Comparison of ENCODE assay signal across 1 cellular context in the genomic region with DNA sequence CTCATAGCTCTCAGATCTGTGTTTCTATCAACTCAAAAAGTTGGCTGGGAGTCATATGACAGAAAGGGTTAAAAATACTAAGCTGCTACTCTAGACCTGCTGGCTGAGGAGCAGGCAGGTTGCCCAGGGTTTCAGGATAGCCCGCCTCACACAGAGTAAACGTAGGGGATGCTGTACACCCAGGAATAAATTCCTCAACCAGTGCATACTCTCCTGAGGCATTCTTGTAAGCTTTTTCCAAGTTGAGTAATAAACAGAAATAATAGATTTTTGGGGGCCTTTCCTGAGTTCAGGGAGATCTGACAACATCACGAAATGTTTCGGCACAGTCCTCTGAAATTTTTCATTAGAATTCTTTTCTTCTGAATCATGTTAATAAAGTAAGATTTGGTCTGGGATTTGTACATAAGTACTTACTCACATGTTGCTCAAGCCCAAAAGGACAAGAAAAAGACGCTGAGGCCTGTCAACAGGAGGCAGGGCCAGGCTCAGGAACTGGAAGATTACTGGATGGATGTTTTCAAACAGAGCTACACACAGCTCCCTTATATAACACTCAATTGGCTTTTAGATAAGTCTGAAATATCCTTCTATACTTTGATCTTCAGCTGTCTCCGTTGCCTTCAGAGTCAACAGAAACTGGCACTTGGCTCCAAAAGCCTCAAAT.
A peak's percentile ranks its signal among the peaks of the same experiment; 100 is the strongest.
TF ChIP-seq lines count a peak whose summit lies in the region.

No MANE protein-coding gene starts in this region.

TF ChIP-seq in HepG2, 621 proteins besides CTCF, POLR2A, EP300 and RAD21 (continued from another document and continues in another):
- TF ChIP-seq, protein P1, sequence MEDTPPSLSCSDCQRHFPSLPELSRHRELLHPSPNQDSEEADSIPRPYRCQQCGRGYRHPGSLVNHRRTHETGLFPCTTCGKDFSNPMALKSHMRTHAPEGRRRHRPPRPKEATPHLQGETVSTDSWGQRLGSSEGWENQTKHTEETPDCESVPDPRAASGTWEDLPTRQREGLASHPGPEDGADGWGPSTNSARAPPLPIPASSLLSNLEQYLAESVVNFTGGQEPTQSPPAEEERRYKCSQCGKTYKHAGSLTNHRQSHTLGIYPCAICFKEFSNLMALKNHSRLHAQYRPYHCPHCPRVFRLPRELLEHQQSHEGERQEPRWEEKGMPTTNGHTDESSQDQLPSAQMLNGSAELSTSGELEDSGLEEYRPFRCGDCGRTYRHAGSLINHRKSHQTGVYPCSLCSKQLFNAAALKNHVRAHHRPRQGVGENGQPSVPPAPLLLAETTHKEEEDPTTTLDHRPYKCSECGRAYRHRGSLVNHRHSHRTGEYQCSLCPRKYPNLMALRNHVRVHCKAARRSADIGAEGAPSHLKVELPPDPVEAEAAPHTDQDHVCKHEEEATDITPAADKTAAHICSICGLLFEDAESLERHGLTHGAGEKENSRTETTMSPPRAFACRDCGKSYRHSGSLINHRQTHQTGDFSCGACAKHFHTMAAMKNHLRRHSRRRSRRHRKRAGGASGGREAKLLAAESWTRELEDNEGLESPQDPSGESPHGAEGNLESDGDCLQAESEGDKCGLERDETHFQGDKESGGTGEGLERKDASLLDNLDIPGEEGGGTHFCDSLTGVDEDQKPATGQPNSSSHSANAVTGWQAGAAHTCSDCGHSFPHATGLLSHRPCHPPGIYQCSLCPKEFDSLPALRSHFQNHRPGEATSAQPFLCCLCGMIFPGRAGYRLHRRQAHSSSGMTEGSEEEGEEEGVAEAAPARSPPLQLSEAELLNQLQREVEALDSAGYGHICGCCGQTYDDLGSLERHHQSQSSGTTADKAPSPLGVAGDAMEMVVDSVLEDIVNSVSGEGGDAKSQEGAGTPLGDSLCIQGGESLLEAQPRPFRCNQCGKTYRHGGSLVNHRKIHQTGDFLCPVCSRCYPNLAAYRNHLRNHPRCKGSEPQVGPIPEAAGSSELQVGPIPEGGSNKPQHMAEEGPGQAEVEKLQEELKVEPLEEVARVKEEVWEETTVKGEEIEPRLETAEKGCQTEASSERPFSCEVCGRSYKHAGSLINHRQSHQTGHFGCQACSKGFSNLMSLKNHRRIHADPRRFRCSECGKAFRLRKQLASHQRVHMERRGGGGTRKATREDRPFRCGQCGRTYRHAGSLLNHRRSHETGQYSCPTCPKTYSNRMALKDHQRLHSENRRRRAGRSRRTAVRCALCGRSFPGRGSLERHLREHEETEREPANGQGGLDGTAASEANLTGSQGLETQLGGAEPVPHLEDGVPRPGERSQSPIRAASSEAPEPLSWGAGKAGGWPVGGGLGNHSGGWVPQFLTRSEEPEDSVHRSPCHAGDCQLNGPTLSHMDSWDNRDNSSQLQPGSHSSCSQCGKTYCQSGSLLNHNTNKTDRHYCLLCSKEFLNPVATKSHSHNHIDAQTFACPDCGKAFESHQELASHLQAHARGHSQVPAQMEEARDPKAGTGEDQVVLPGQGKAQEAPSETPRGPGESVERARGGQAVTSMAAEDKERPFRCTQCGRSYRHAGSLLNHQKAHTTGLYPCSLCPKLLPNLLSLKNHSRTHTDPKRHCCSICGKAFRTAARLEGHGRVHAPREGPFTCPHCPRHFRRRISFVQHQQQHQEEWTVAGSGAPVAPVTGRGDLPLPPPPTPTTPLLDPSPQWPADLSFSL (CRISPR knock-in tag; IDR thresholded peaks at IDR 0.05) = no peak
- TF ChIP-seq KAT7 (CRISPR knock-in tag; IDR thresholded peaks at IDR 0.05; ENCODE audit: borderline replicate concordance) = no peak
- no peak for TF ChIP-seq RFX3 (CRISPR knock-in tag; IDR thresholded peaks at IDR 0.05)
- TF ChIP-seq SNAI1 (CRISPR knock-in tag; IDR thresholded peaks at IDR 0.05; ENCODE audit: borderline replicate concordance) = no peak
- no peak for TF ChIP-seq ZNF672 (CRISPR knock-in tag; IDR thresholded peaks at IDR 0.05)
- TF ChIP-seq, protein P2, sequence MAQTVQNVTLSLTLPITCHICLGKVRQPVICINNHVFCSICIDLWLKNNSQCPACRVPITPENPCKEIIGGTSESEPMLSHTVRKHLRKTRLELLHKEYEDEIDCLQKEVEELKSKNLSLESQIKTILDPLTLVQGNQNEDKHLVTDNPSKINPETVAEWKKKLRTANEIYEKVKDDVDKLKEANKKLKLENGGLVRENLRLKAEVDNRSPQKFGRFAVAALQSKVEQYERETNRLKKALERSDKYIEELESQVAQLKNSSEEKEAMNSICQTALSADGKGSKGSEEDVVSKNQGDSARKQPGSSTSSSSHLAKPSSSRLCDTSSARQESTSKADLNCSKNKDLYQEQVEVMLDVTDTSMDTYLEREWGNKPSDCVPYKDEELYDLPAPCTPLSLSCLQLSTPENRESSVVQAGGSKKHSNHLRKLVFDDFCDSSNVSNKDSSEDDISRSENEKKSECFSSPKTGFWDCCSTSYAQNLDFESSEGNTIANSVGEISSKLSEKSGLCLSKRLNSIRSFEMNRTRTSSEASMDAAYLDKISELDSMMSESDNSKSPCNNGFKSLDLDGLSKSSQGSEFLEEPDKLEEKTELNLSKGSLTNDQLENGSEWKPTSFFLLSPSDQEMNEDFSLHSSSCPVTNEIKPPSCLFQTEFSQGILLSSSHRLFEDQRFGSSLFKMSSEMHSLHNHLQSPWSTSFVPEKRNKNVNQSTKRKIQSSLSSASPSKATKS (CRISPR knock-in tag; IDR thresholded peaks at IDR 0.05) = no peak
- TF ChIP-seq ZNF775 (CRISPR knock-in tag; IDR thresholded peaks at IDR 0.05; ENCODE audit: borderline replicate concordance) = no peak
- no peak for TF ChIP-seq HES4 (CRISPR knock-in tag; IDR thresholded peaks at IDR 0.05; ENCODE audit: borderline replicate concordance)
- TF ChIP-seq ZMYM2 (CRISPR knock-in tag; IDR thresholded peaks at IDR 0.05) = no peak
- no peak for TF ChIP-seq ZSCAN9 (CRISPR knock-in tag; IDR thresholded peaks at IDR 0.05; ENCODE audit: borderline replicate concordance)
- TF ChIP-seq ZNF614 (CRISPR knock-in tag; IDR thresholded peaks at IDR 0.05; ENCODE audit: borderline replicate concordance) = no peak
- TF ChIP-seq KLF9 (CRISPR knock-in tag; IDR thresholded peaks at IDR 0.05; ENCODE audit: low read depth) = no peak
- TF ChIP-seq ZFYVE20 (CRISPR knock-in tag; IDR thresholded peaks at IDR 0.05; ENCODE audit: borderline replicate concordance, low read depth) = no peak
- no peak for TF ChIP-seq NONO (IDR thresholded peaks at IDR 0.05)
- no peak for TF ChIP-seq NONO (CRISPR knock-in tag; conservative IDR thresholded peaks at IDR 0.05)
- no peak for TF ChIP-seq ZNF792 (CRISPR knock-in tag; IDR thresholded peaks at IDR 0.05)
- peak; percentile 75 for TF ChIP-seq FOXA3 (CRISPR knock-in tag; IDR thresholded peaks at IDR 0.05)
- no peak for TF ChIP-seq MBNL3 (CRISPR knock-in tag; conservative IDR thresholded peaks at IDR 0.05)
- no peak for TF ChIP-seq HHEX (CRISPR knock-in tag; IDR thresholded peaks at IDR 0.05)
- TF ChIP-seq, protein P3, sequence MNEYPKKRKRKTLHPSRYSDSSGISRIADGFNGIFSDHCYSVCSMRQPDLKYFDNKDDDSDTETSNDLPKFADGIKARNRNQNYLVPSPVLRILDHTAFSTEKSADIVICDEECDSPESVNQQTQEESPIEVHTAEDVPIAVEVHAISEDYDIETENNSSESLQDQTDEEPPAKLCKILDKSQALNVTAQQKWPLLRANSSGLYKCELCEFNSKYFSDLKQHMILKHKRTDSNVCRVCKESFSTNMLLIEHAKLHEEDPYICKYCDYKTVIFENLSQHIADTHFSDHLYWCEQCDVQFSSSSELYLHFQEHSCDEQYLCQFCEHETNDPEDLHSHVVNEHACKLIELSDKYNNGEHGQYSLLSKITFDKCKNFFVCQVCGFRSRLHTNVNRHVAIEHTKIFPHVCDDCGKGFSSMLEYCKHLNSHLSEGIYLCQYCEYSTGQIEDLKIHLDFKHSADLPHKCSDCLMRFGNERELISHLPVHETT (CRISPR knock-in tag; conservative IDR thresholded peaks at IDR 0.05) = no peak
- no peak for TF ChIP-seq KAT2B (IDR thresholded peaks at IDR 0.05; ENCODE audit: borderline replicate concordance, low read depth, low read length)
- TF ChIP-seq ZSCAN31 (CRISPR knock-in tag; IDR thresholded peaks at IDR 0.05; ENCODE audit: low read depth) = no peak
- TF ChIP-seq SOX6 (IDR thresholded peaks at IDR 0.05) = no peak
- TF ChIP-seq SOX6 (CRISPR knock-in tag; IDR thresholded peaks at IDR 0.05) = peak; percentile 51
- TF ChIP-seq ZBTB20 (CRISPR knock-in tag; IDR thresholded peaks at IDR 0.05; ENCODE audit: borderline replicate concordance, low read depth) = peak; percentile 58; the same call in 1 of the 2 replicates
- peak; percentile 72 for TF ChIP-seq FOXO1 (CRISPR knock-in tag; IDR thresholded peaks at IDR 0.05)
- TF ChIP-seq ZNF761 (CRISPR knock-in tag; conservative IDR thresholded peaks at IDR 0.05) = no peak
- 0 out of 2 replicates have a peak, but pooled peaks have one; percentile 2 for TF ChIP-seq ZNF12 (CRISPR knock-in tag; IDR thresholded peaks at IDR 0.05)
- TF ChIP-seq, protein P4, sequence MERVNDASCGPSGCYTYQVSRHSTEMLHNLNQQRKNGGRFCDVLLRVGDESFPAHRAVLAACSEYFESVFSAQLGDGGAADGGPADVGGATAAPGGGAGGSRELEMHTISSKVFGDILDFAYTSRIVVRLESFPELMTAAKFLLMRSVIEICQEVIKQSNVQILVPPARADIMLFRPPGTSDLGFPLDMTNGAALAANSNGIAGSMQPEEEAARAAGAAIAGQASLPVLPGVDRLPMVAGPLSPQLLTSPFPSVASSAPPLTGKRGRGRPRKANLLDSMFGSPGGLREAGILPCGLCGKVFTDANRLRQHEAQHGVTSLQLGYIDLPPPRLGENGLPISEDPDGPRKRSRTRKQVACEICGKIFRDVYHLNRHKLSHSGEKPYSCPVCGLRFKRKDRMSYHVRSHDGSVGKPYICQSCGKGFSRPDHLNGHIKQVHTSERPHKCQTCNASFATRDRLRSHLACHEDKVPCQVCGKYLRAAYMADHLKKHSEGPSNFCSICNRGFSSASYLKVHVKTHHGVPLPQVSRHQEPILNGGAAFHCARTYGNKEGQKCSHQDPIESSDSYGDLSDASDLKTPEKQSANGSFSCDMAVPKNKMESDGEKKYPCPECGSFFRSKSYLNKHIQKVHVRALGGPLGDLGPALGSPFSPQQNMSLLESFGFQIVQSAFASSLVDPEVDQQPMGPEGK (CRISPR knock-in tag; IDR thresholded peaks at IDR 0.05) = no peak
- TF ChIP-seq ZNF841 (CRISPR knock-in tag; IDR thresholded peaks at IDR 0.05; ENCODE audit: borderline replicate concordance) = no peak
- peak; percentile 27; the same call in 1 of the 2 replicates for TF ChIP-seq MEIS2 (CRISPR knock-in tag; IDR thresholded peaks at IDR 0.05)
- no peak; the same call in 1 of the 2 replicates for TF ChIP-seq THAP11 (CRISPR knock-in tag; IDR thresholded peaks at IDR 0.05)
- TF ChIP-seq SRSF1 (optimal IDR thresholded peaks at IDR 0.05; ENCODE audit: low read depth, low read length) = no peak
- TF ChIP-seq, protein P5, sequence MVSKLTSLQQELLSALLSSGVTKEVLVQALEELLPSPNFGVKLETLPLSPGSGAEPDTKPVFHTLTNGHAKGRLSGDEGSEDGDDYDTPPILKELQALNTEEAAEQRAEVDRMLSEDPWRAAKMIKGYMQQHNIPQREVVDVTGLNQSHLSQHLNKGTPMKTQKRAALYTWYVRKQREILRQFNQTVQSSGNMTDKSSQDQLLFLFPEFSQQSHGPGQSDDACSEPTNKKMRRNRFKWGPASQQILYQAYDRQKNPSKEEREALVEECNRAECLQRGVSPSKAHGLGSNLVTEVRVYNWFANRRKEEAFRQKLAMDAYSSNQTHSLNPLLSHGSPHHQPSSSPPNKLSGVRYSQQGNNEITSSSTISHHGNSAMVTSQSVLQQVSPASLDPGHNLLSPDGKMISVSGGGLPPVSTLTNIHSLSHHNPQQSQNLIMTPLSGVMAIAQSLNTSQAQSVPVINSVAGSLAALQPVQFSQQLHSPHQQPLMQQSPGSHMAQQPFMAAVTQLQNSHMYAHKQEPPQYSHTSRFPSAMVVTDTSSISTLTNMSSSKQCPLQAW (CRISPR knock-in tag; IDR thresholded peaks at IDR 0.05) = no peak
- peak; percentile 78 for TF ChIP-seq MED1 (CRISPR knock-in tag; IDR thresholded peaks at IDR 0.05)
- TF ChIP-seq, protein P6, sequence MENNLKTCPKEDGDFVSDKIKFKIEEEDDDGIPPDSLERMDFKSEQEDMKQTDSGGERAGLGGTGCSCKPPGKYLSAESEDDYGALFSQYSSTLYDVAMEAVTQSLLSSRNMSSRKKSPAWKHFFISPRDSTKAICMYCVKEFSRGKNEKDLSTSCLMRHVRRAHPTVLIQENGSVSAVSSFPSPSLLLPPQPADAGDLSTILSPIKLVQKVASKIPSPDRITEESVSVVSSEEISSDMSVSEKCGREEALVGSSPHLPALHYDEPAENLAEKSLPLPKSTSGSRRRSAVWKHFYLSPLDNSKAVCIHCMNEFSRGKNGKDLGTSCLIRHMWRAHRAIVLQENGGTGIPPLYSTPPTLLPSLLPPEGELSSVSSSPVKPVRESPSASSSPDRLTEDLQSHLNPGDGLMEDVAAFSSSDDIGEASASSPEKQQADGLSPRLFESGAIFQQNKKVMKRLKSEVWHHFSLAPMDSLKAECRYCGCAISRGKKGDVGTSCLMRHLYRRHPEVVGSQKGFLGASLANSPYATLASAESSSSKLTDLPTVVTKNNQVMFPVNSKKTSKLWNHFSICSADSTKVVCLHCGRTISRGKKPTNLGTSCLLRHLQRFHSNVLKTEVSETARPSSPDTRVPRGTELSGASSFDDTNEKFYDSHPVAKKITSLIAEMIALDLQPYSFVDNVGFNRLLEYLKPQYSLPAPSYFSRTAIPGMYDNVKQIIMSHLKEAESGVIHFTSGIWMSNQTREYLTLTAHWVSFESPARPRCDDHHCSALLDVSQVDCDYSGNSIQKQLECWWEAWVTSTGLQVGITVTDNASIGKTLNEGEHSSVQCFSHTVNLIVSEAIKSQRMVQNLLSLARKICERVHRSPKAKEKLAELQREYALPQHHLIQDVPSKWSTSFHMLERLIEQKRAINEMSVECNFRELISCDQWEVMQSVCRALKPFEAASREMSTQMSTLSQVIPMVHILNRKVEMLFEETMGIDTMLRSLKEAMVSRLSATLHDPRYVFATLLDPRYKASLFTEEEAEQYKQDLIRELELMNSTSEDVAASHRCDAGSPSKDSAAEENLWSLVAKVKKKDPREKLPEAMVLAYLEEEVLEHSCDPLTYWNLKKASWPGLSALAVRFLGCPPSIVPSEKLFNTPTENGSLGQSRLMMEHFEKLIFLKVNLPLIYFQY (CRISPR knock-in tag; IDR thresholded peaks at IDR 0.05; ENCODE audit: borderline replicate concordance) = no peak
- TF ChIP-seq, protein P7, sequence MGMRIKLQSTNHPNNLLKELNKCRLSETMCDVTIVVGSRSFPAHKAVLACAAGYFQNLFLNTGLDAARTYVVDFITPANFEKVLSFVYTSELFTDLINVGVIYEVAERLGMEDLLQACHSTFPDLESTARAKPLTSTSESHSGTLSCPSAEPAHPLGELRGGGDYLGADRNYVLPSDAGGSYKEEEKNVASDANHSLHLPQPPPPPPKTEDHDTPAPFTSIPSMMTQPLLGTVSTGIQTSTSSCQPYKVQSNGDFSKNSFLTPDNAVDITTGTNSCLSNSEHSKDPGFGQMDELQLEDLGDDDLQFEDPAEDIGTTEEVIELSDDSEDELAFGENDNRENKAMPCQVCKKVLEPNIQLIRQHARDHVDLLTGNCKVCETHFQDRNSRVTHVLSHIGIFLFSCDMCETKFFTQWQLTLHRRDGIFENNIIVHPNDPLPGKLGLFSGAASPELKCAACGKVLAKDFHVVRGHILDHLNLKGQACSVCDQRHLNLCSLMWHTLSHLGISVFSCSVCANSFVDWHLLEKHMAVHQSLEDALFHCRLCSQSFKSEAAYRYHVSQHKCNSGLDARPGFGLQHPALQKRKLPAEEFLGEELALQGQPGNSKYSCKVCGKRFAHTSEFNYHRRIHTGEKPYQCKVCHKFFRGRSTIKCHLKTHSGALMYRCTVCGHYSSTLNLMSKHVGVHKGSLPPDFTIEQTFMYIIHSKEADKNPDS (CRISPR knock-in tag; IDR thresholded peaks at IDR 0.05) = no peak
- TF ChIP-seq BRD4 (CRISPR knock-in tag; IDR thresholded peaks at IDR 0.05) = no peak
- TF ChIP-seq DNMT3B (CRISPR knock-in tag; conservative IDR thresholded peaks at IDR 0.05) = no peak
- TF ChIP-seq HNRNPH1 (optimal IDR thresholded peaks at IDR 0.05; ENCODE audit: low read depth, low read length) = no peak
- TF ChIP-seq PPARG (CRISPR knock-in tag; conservative IDR thresholded peaks at IDR 0.05) = 0 out of 2 replicates have a peak, but pooled peaks have one; percentile 13
